26 cellular contexts compared by ENCODE assay signal in genomic region chr2:129459881-129460280, GRCh38.
"Had no signal": no experiment of that assay in that cellular context is flagged by ENCODE, and none has a peak within 500 bp of the region (broad histone marks: within the 10 kb centered on the region; RNA-seq: fewer than 3 reads in every experiment).

No MANE protein-coding gene starts in this region.

- H3K27me3 ChIP-seq: neural progenitor cell, pancreas, right lobe of liver, sigmoid colon, stomach, thyroid gland, tibial nerve, upper lobe of left lung, vagina had no signal

- H3K27ac ChIP-seq: neural progenitor cell, pancreas, psoas muscle, right lobe of liver, sigmoid colon, stomach, thoracic aorta, thyroid gland, tibial nerve, upper lobe of left lung, vagina had no signal

- H3K36me3 ChIP-seq: neural progenitor cell, pancreas, right lobe of liver, sigmoid colon, stomach, thoracic aorta, thyroid gland, tibial nerve, upper lobe of left lung, vagina had no signal

- DNase-seq: naive thymus-derived CD4-positive, alpha-beta T cell; natural killer cell; occipital lobe; pancreas; psoas muscle; right cardiac atrium; right lobe of liver; sigmoid colon; small intestine; stimulated activated CD4-positive, alpha-beta T cell treated with anti-CD3 and anti-CD28 coated beads, Interleukin-15, amount 100 ng/mL, for 24 hours; stimulated activated CD4-positive, alpha-beta T cell treated with anti-CD3 and anti-CD28 coated beads, Interleukin-2, amount 100 ng/mL, for 24 hours; stimulated activated CD4-positive, alpha-beta T cell treated with anti-CD3 and anti-CD28 coated beads, Interleukin-2, amount 100 ng/mL, for 48 hours; stimulated activated CD4-positive, alpha-beta T cell treated with anti-CD3 and anti-CD28 coated beads, Interleukin-4, amount 100 ng/mL, for 24 hours; stimulated activated naive B cell treated with anti-CD40 and anti-IgM and Interleukin-4, amounts not matched to agents 10 μg/mL and 1 μg/mL and 100 μg/mL, for 72 hours; stimulated activated naive CD4-positive, alpha-beta T cell treated with Interleukin-2 at 50 U/mL for 16 hours; stomach; thyroid gland; trophoblast cell; upper lobe of left lung had no signal

- H3K4me3 Mint-ChIP-seq: naive thymus-derived CD4-positive, alpha-beta T cell; natural killer cell; nephron; neural progenitor cell; stimulated activated effector memory CD8-positive, alpha-beta T cell treated with anti-CD3 and anti-CD28 coated beads, Interleukin-12 subunit alpha, Interleukin-12 subunit beta, amount 100 ng/mL, for 72 hours; stimulated activated naive B cell treated with anti-CD40 and anti-IgM and Interleukin-4, amounts not matched to agents 10 μg/mL and 1 μg/mL and 100 μg/mL, for 72 hours had no signal

- H3K9me3 Mint-ChIP-seq: natural killer cell, nephron had no signal

- H3K9me3 ChIP-seq: pancreas, psoas muscle, right lobe of liver, sigmoid colon, stomach, thoracic aorta, thyroid gland, tibial nerve, upper lobe of left lung, vagina had no signal

- H3K27me3 Mint-ChIP-seq: stimulated activated naive B cell treated with anti-CD40 and anti-IgM and Interleukin-4, amounts not matched to agents 10 μg/mL and 1 μg/mL and 100 μg/mL, for 72 hours had no signal

- H3K4me3 ChIP-seq: neural progenitor cell, pancreas, psoas muscle, right lobe of liver, sigmoid colon, stomach, thoracic aorta, thyroid gland, tibial nerve, upper lobe of left lung, vagina had no signal

- H3K4me1 Mint-ChIP-seq: naive thymus-derived CD4-positive, alpha-beta T cell; natural killer cell; neural progenitor cell; stimulated activated effector memory CD8-positive, alpha-beta T cell treated with anti-CD3 and anti-CD28 coated beads, Interleukin-12 subunit alpha, Interleukin-12 subunit beta, amount 100 ng/mL, for 72 hours had no signal

- H3K36me3 Mint-ChIP-seq: naive thymus-derived CD4-positive, alpha-beta T cell; natural killer cell; neural progenitor cell; stimulated activated effector memory CD8-positive, alpha-beta T cell treated with anti-CD3 and anti-CD28 coated beads, Interleukin-12 subunit alpha, Interleukin-12 subunit beta, amount 100 ng/mL, for 72 hours; stimulated activated naive B cell treated with anti-CD40 and anti-IgM and Interleukin-4, amounts not matched to agents 10 μg/mL and 1 μg/mL and 100 μg/mL, for 72 hours had no signal

- H3K27ac Mint-ChIP-seq: naive thymus-derived CD4-positive, alpha-beta T cell; natural killer cell; nephron; neural progenitor cell; progenitor cell of endocrine pancreas; stimulated activated effector memory CD8-positive, alpha-beta T cell treated with anti-CD3 and anti-CD28 coated beads, Interleukin-12 subunit alpha, Interleukin-12 subunit beta, amount 100 ng/mL, for 72 hours; stimulated activated naive B cell treated with anti-CD40 and anti-IgM and Interleukin-4, amounts not matched to agents 10 μg/mL and 1 μg/mL and 100 μg/mL, for 72 hours had no signal

- H3K4me1 ChIP-seq: neural progenitor cell, pancreas, psoas muscle, right lobe of liver, sigmoid colon, stomach, thyroid gland, tibial nerve, upper lobe of left lung, vagina had no signal
